ENCODE assay signal across 11 cellular contexts in the genomic region with DNA sequence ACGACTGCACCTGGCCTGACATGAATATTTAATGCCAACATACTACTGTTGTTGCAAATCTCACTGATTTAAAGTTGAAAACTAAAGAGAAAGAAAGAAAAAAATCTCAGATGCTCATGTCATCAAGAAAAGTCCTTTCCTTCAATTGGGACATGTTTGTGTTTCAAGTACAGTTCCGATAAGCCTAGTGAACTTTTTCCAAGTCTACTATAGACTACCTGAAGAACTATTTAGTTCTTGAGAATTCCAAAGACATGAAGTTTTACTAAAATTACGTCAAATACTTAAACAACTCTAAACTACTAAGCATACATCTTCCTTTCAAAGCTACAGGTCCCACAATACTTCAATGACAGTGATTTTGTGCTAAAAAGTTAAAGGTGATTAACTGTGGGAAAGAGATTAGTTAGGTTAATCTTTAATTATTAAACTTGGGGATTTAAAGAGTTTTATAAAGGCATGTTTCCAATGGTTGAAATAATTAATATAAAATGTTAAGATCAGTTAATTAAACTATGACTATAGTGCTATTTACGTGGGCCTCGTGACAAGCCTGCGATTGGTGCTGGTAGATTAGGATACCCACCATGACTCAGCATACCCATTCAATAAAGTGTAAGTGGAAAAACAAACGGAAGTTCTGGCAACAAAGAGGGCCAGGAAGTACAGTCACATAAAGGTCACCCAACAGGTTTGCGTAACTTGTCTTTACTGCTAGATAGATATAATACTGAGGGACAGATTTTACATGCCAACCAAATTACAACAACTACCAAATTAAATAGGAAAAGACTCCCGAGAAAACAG. TPM values are rescaled to one million over a fixed set of nuclear protein-coding genes. Genes with fewer than 3 reads are reported as not detected.
DNase-seq lines count a peak whose midpoint lies in the region; ATAC-seq and TF ChIP-seq lines count a peak whose summit lies in the region.
"Had no signal": no experiment of that assay in that cellular context is flagged by ENCODE, and none has a peak within 500 bp of the region (broad histone marks: within the 10 kb centered on the region; RNA-seq: fewer than 3 reads in every experiment).

No MANE protein-coding gene starts in this region.

- no peaks in the 10 kb centered on the region for H3K4me1 ChIP-seq in mucosa of descending colon (ENCODE audit: low read depth)
- H3K4me1 ChIP-seq: gastrocnemius medialis had no signal

- no peak for TF ChIP-seq CTCF in cardiac fibroblast (IDR thresholded peaks at IDR 0.05; ENCODE audit: low read depth, low read length)
- no peak for TF ChIP-seq CTCF in mucosa of descending colon (IDR thresholded peaks at IDR 0.05)

- intact Hi-C loops in mucosa of descending colon (cut with DNase I, micrococcal nuclease): loop anchor here in 1 of 2 donors (10.0 kb wide), 1 partner anchor 167 kb away; no protein-coding TSS in a partner anchor

- no peaks in the 10 kb centered on the region for H3K36me3 ChIP-seq in mucosa of descending colon (ENCODE audit: low read depth)
- H3K36me3 ChIP-seq: gastrocnemius medialis had no signal

- no peaks in the 10 kb centered on the region for H3K9me3 ChIP-seq in mucosa of descending colon
- H3K9me3 ChIP-seq: gastrocnemius medialis had no signal

- ATAC-seq in mucosa of descending colon: peak; percentile 98
- no peak for ATAC-seq in HG02884 (IDR thresholded peaks at IDR 0.05; ENCODE audit: unreplicated experiment)
- no peak for ATAC-seq in GM21723 (IDR thresholded peaks at IDR 0.05; ENCODE audit: unreplicated experiment)
- ATAC-seq in GM19035 (IDR thresholded peaks at IDR 0.05; ENCODE audit: unreplicated experiment): no peak
- ATAC-seq: GM12878 had no signal

- in situ Hi-C loops in ACHN (cut with HindIII; ENCODE audit: low pct_ligation_motif_present, low pct_unique_long_range_greater_than_20kb, low sequenced_read_pairs): no loop called here

- H3K4me3 ChIP-seq in cardiac fibroblast (replicated peaks in 1 of 2; ENCODE audit: low read depth in 2 of 2, low read length in 2 of 2) (no peak overlapping the region), mucosa of descending colon (no peak overlapping the region)
- H3K4me3 ChIP-seq: gastrocnemius medialis, GM12878 had no signal

- DNase-seq in DMS53 treated with DMSO at 0.1 percent for 48 hours (lab: John Stamatoyannopoulos, UW; ENCODE audit: unreplicated experiment): peak; percentile 97
- DNase-seq in MV-4-11 (lab: John Stamatoyannopoulos, UW): peak; percentile 74
- DNase-seq in cardiac fibroblast (ENCODE audit: low read depth in 2 of 2): peak; percentile 90 to 94
- peak in 1 of 3 donors; percentile 60 for DNase-seq in mucosa of descending colon
- no peak for DNase-seq in ACHN
- DNase-seq: gastrocnemius medialis; stimulated activated CD4-positive, alpha-beta T cell treated with anti-CD3 and anti-CD28 coated beads, Interleukin-2, amount 100 ng/mL, for 24 hours had no signal

RNA-seq across cellular contexts. Expression of a gene that starts 55.5 kb away (rescaled TPM):
- total RNA-seq in mucosa of descending colon: 100 to 1,000 TPM in 1 of 3 donors, 10 to 100 TPM in 2; 79.3 to 112 (median 84.1) TPM

RNA-seq across cellular contexts. Expression of a gene that starts 55.9 kb away (rescaled TPM):
- 10 to 100 TPM; 30.2 to 44.0 (median 35.8) TPM for total RNA-seq in mucosa of descending colon
